Comparison of ENCODE assay signal across 1 cellular context in genomic region chr7:36084485-36085091, GRCh38.
TF ChIP-seq lines count a peak whose summit lies in the region.

No MANE protein-coding gene starts in this region.

TF ChIP-seq in HepG2, 621 proteins besides CTCF, POLR2A, EP300 and RAD21 (continued from another document and continues in another):
- TF ChIP-seq ZNF337 (CRISPR knock-in tag; IDR thresholded peaks at IDR 0.05; ENCODE audit: borderline replicate concordance, low read depth) (no peak), EEA1 (CRISPR knock-in tag; IDR thresholded peaks at IDR 0.05; ENCODE audit: borderline replicate concordance) (no peak), CREB1 (IDR thresholded peaks at IDR 0.05) (no peak), CREB1 (CRISPR knock-in tag; IDR thresholded peaks at IDR 0.05) (no peak), ZC3H4 (CRISPR knock-in tag; IDR thresholded peaks at IDR 0.05; ENCODE audit: borderline replicate concordance) (no peak), THAP11 (CRISPR knock-in tag; IDR thresholded peaks at IDR 0.05) (peak; percentile 53; the same call in 1 of the 2 replicates), ZNF800 (CRISPR knock-in tag; IDR thresholded peaks at IDR 0.05) (no peak), HNF1A (IDR thresholded peaks at IDR 0.05; ENCODE audit: low read depth) (no peak), HNF1A (CRISPR knock-in tag; IDR thresholded peaks at IDR 0.05; ENCODE audit: borderline replicate concordance) (no peak), TEAD2 (CRISPR knock-in tag; IDR thresholded peaks at IDR 0.05) (no peak), ZNF136 (CRISPR knock-in tag; IDR thresholded peaks at IDR 0.05; ENCODE audit: low read depth) (no peak), CCDC6 (CRISPR knock-in tag; IDR thresholded peaks at IDR 0.05) (no peak), CREBL2 (CRISPR knock-in tag; IDR thresholded peaks at IDR 0.05; ENCODE audit: borderline replicate concordance) (no peak), ASH2L (IDR thresholded peaks at IDR 0.05; ENCODE audit: insufficient read length, low read depth, low read length) (no peak), ZNF703 (CRISPR knock-in tag; IDR thresholded peaks at IDR 0.05; ENCODE audit: borderline replicate concordance) (no peak), SETDB1 (CRISPR knock-in tag; IDR thresholded peaks at IDR 0.05; ENCODE audit: borderline replicate concordance) (no peak), HOMEZ (CRISPR knock-in tag; IDR thresholded peaks at IDR 0.05; ENCODE audit: low read depth) (peak; percentile 72; the same call in 1 of the 2 replicates), ZNF460 (CRISPR knock-in tag; IDR thresholded peaks at IDR 0.05; ENCODE audit: borderline replicate concordance) (no peak), ZXDC (CRISPR knock-in tag; IDR thresholded peaks at IDR 0.05) (no peak), ZNF441 (CRISPR knock-in tag; IDR thresholded peaks at IDR 0.05; ENCODE audit: borderline replicate concordance) (no peak), ZNF761 (CRISPR knock-in tag; conservative IDR thresholded peaks at IDR 0.05) (no peak), MNT (IDR thresholded peaks at IDR 0.05) (no peak), ZNF512 (CRISPR knock-in tag; IDR thresholded peaks at IDR 0.05) (peak; percentile 88), TFE3 (CRISPR knock-in tag; IDR thresholded peaks at IDR 0.05) (peak; percentile 61; the same call in 1 of the 2 replicates), KAT7 (CRISPR knock-in tag; IDR thresholded peaks at IDR 0.05; ENCODE audit: borderline replicate concordance) (no peak), ZNF430 (CRISPR knock-in tag; IDR thresholded peaks at IDR 0.05) (no peak), TERF1 (CRISPR knock-in tag; IDR thresholded peaks at IDR 0.05) (no peak), PLSCR1 (CRISPR knock-in tag; IDR thresholded peaks at IDR 0.05; ENCODE audit: borderline replicate concordance) (no peak), PHF5A (CRISPR knock-in tag; IDR thresholded peaks at IDR 0.05; ENCODE audit: low read depth, unreplicated experiment) (no peak), TBX3 (IDR thresholded peaks at IDR 0.05; ENCODE audit: borderline replicate concordance) (no peak), SMAD1 (CRISPR knock-in tag; IDR thresholded peaks at IDR 0.05; ENCODE audit: borderline replicate concordance, low read depth) (peak; percentile 68; the same call in 1 of the 2 replicates), RBAK (CRISPR knock-in tag; IDR thresholded peaks at IDR 0.05) (no peak), ZNF709 (CRISPR knock-in tag; IDR thresholded peaks at IDR 0.05) (no peak), TGIF2 (CRISPR knock-in tag; IDR thresholded peaks at IDR 0.05) (0 out of 2 replicates have a peak, but pooled peaks have one; percentile 36), GABPB1 (CRISPR knock-in tag; IDR thresholded peaks at IDR 0.05) (peak; percentile 45; the same call in 1 of the 2 replicates), GZF1 (CRISPR knock-in tag; IDR thresholded peaks at IDR 0.05) (no peak), ZSCAN25 (CRISPR knock-in tag; IDR thresholded peaks at IDR 0.05) (no peak), PHF21A (CRISPR knock-in tag; IDR thresholded peaks at IDR 0.05) (no peak), PHB2 (IDR thresholded peaks at IDR 0.05; ENCODE audit: partially characterized antibody) (no peak), ELF3 (CRISPR knock-in tag; IDR thresholded peaks at IDR 0.05) (0 out of 2 replicates have a peak, but pooled peaks have one; percentile 29), PHF20 (CRISPR knock-in tag; IDR thresholded peaks at IDR 0.05) (no peak), IRF1 (CRISPR knock-in tag; IDR thresholded peaks at IDR 0.05; ENCODE audit: low read depth) (no peak)
